Comparison of ENCODE assay signal across 8 cellular contexts in genomic region chr5:135332519-135333150, GRCh38.
A peak's percentile ranks its signal among the peaks of the same experiment; 100 is the strongest.
DNase-seq lines count a peak whose midpoint lies in the region; ATAC-seq, FAIRE-seq and TF ChIP-seq lines count a peak whose summit lies in the region.

No MANE protein-coding gene starts in this region.

- H3K9me3 Mint-ChIP-seq in CD14-positive monocyte, result peaks cover 0 to 3% (median 0%) of the 10 kb centered on the region in 7 donors
- H3K9me3 Mint-ChIP-seq in activated T-cell treated with anti-CD3 and anti-CD28 coated beads, Interleukin-2, amount 50 U/mL, for 4 hours, result no peaks in the 10 kb centered on the region

- FAIRE-seq in GM18507 (lab: Jason Lieb, UNC), result peak; percentile 38

- no peaks in the 10 kb centered on the region for H3K4me1 Mint-ChIP-seq in CD14-positive monocyte
- no peaks in the 10 kb centered on the region for H3K4me1 Mint-ChIP-seq in activated T-cell treated with anti-CD3 and anti-CD28 coated beads, Interleukin-2, amount 50 U/mL, for 4 hours (ENCODE audit: low read depth)

- peaks cover 0 to 3% (median 2%) of the 10 kb centered on the region in 3 donors for H3K27me3 Mint-ChIP-seq in CD14-positive monocyte (ENCODE audit: low read depth in 3 of 3)
- H3K27me3 Mint-ChIP-seq in activated T-cell treated with anti-CD3 and anti-CD28 coated beads, Interleukin-2, amount 50 U/mL, for 4 hours (ENCODE audit: low read depth), result no peaks in the 10 kb centered on the region

- no peak overlapping the region for H3K27ac Mint-ChIP-seq in CD14-positive monocyte

- ATAC-seq in HG02973 (IDR thresholded peaks at IDR 0.05; ENCODE audit: unreplicated experiment), result no peak
- no peak for ATAC-seq in activated T-cell treated with anti-CD3 and anti-CD28 coated beads, Interleukin-2, amount 50 U/mL, for 4 hours

- H3K4me3 Mint-ChIP-seq in CD14-positive monocyte, result no peak overlapping the region
- H3K4me3 Mint-ChIP-seq in activated T-cell treated with anti-CD3 and anti-CD28 coated beads, Interleukin-2, amount 50 U/mL, for 4 hours, result no peak overlapping the region

- TF ChIP-seq CTCF in CD14-positive monocyte (IDR thresholded peaks at IDR 0.05), result peak; percentile 41
- peak; percentile 50 for TF ChIP-seq CTCF in cardiac fibroblast (IDR thresholded peaks at IDR 0.05; ENCODE audit: low read depth, low read length)

- H3K36me3 Mint-ChIP-seq in CD14-positive monocyte, result peaks cover 80 to 93% of the 10 kb centered on the region in 2 donors
- H3K36me3 Mint-ChIP-seq in activated T-cell treated with anti-CD3 and anti-CD28 coated beads, Interleukin-2, amount 50 U/mL, for 4 hours (ENCODE audit: insufficient read depth), result peaks cover 5% of the 10 kb centered on the region

- H3K4me3 ChIP-seq in cardiac fibroblast (replicated peaks in 1 of 2; ENCODE audit: low read depth in 2 of 2, low read length in 2 of 2), result no peak overlapping the region

- intact Hi-C loops in CD14-positive monocyte (cut with micrococcal nuclease), result no loop called here

- DNase-seq in CD14-positive monocyte (ENCODE audit: low spot score) (no peak), GM18507 (ENCODE audit: extremely low spot score, insufficient read length, low read depth) (peak; percentile 15), NCI-H526 treated with DMSO at 0.1 percent for 48 hours (lab: John Stamatoyannopoulos, UW) (peak; percentile 5), cardiac fibroblast (ENCODE audit: low read depth in 2 of 2) (peak; percentile 76 to 78), medulla oblongata (ENCODE audit: extremely low spot score) (peak; percentile 74), UCSD-AML1 (lab: John Stamatoyannopoulos, UW; ENCODE audit: unreplicated experiment) (no peak)
- no peak for DNase-seq in activated T-cell treated with anti-CD3 and anti-CD28 coated beads, Interleukin-2, amount 50 U/mL, for 4 hours

Comparison
In these comparisons a context has a peak if more than half of its experiments do, and no peak if none do; other contexts are left out.
1. DNase-seq: peak in GM18507 (single experiment), NCI-H526 treated with DMSO at 0.1 percent for 48 hours (single experiment), cardiac fibroblast (2 of 2) and medulla oblongata (single experiment); none in CD14-positive monocyte (single experiment), UCSD-AML1 (single experiment) and activated T-cell treated with anti-CD3 and anti-CD28 coated beads, Interleukin-2, amount 50 U/mL, for 4 hours (single experiment).